In genomic region chr5:121018004-121018403, GRCh38 we compare ENCODE assay signal across 38 cellular contexts.
"Had no signal": no experiment of that assay in that cellular context is flagged by ENCODE, and none has a peak within 500 bp of the region (broad histone marks: within the 10 kb centered on the region; RNA-seq: fewer than 3 reads in every experiment).

No MANE protein-coding gene starts in this region.

- H3K4me1 Mint-ChIP-seq: activated CD4-positive, alpha-beta T cell treated with anti-CD3 and anti-CD28 coated beads, Interleukin-2, amount 10 ng/mL, durations not matched to agents 24 days and 14 days; activated naive CD8-positive, alpha-beta T cell treated with anti-CD3 and anti-CD28 coated beads for 36 hours; activated T-helper 17 cell treated with anti-CD3 and anti-CD28 coated beads, Interleukin-2, amount 50 U/mL, for 72 hours; brain; central memory CD8-positive, alpha-beta T cell had no signal

- H3K9me3 Mint-ChIP-seq: activated CD4-positive, alpha-beta T cell treated with anti-CD3 and anti-CD28 coated beads, Interleukin-2, amount 10 ng/mL, durations not matched to agents 24 days and 14 days; activated naive CD4-positive, alpha-beta T cell treated with anti-CD3 and anti-CD28 coated beads for 36 hours; activated T-helper 1 cell treated with anti-CD3 and anti-CD28 coated beads, Interleukin-12 subunit alpha, Interleukin-12 subunit beta, Interleukin-2, Interleukin-4 antibody, amounts not matched to agents 30 ng/mL and 10 ng/mL and 1 ng/mL, durations not matched to agents 14 hours and 24 hours and 36 hours; brain; T-helper 1 cell treated with Interleukin-12 subunit alpha and Interleukin-12 subunit beta and Interleukin-4 antibody, amounts not matched to agents 30 μg/mL and 1 μg/mL, for 36 hours; WTC11 had no signal

- H3K9me3 ChIP-seq: adrenal gland, colonic mucosa had no signal

- ATAC-seq: activated CD4-positive, CD25-positive, alpha-beta regulatory T cell treated with anti-CD3 and anti-CD28 coated beads, Interleukin-2, amount 50 U/mL, for 24 hours; activated CD8-positive, alpha-beta T cell treated with anti-CD3 and anti-CD28 coated beads for 36 hours; activated naive CD4-positive, alpha-beta T cell treated with anti-CD3 and anti-CD28 coated beads, Interleukin-2, amount 50 U/mL, for 72 hours; activated T-cell treated with anti-CD3 and anti-CD28 coated beads, Interleukin-2, amount 50 U/mL, for 4 hours; activated T-cell treated with anti-CD3 and anti-CD28 coated beads, Interleukin-2, amount 50 U/mL, for 72 hours; activated T-helper 17 cell treated with anti-CD3 and anti-CD28 coated beads, Interleukin-2, amount 50 U/mL, for 72 hours; WTC11 had no signal

- H3K27me3 ChIP-seq: adrenal gland, colonic mucosa had no signal

- H3K27ac Mint-ChIP-seq: activated CD4-positive, alpha-beta memory T cell treated with anti-CD3 and anti-CD28 coated beads for 36 hours; activated CD4-positive, alpha-beta T cell treated with anti-CD3 and anti-CD28 coated beads, Interleukin-2, amount 10 ng/mL, durations not matched to agents 24 days and 14 days; activated CD8-positive, alpha-beta T cell treated with anti-CD3 and anti-CD28 coated beads for 36 hours; activated naive CD4-positive, alpha-beta T cell treated with anti-CD3 and anti-CD28 coated beads for 36 hours; activated naive CD4-positive, alpha-beta T cell treated with anti-CD3 and anti-CD28 coated beads, Interleukin-2, amount 50 U/mL, for 72 hours; activated naive CD8-positive, alpha-beta T cell treated with anti-CD3 and anti-CD28 coated beads for 36 hours; activated T-cell treated with anti-CD3 and anti-CD28 coated beads, Interleukin-2, amount 50 U/mL, for 72 hours; activated T-helper 1 cell treated with anti-CD3 and anti-CD28 coated beads, Interleukin-12 subunit alpha, Interleukin-12 subunit beta, Interleukin-2, Interleukin-4 antibody, amounts not matched to agents 30 ng/mL and 10 ng/mL and 1 ng/mL, durations not matched to agents 14 hours and 24 hours and 36 hours; activated T-helper 17 cell treated with anti-CD3 and anti-CD28 coated beads, Interleukin-2, amount 50 U/mL, for 72 hours; brain; T-helper 1 cell treated with Interleukin-12 subunit alpha and Interleukin-12 subunit beta and Interleukin-4 antibody, amounts not matched to agents 30 μg/mL and 1 μg/mL, for 36 hours; T-helper 2 cell treated with Interferon-gamma antibody and Interleukin-4, amounts not matched to agents 5 μg/mL and 100 μg/mL, for 36 hours; WTC11 had no signal

- H3K36me3 Mint-ChIP-seq: activated CD4-positive, alpha-beta memory T cell treated with anti-CD3 and anti-CD28 coated beads for 36 hours; activated naive CD8-positive, alpha-beta T cell treated with anti-CD3 and anti-CD28 coated beads for 36 hours; brain; WTC11 had no signal

- DNase-seq: activated CD4-positive, alpha-beta memory T cell treated with anti-CD3 and anti-CD28 coated beads for 36 hours; activated CD4-positive, alpha-beta T cell treated with anti-CD3 and anti-CD28 coated beads for 1 hour; activated CD4-positive, alpha-beta T cell treated with anti-CD3 and anti-CD28 coated beads for 4 hours; activated CD4-positive, alpha-beta T cell treated with anti-CD3 and anti-CD28 coated beads, Interleukin-2, amount 10 ng/mL, durations not matched to agents 24 days and 14 days; activated CD4-positive, alpha-beta T cell treated with anti-CD3 and anti-CD28 coated beads, Interleukin-2, amount 50 U/mL, for 1 hour; activated CD4-positive, alpha-beta T cell treated with anti-CD3 and anti-CD28 coated beads, Interleukin-2, amount 50 U/mL, for 4 hours; activated CD4-positive, CD25-positive, alpha-beta regulatory T cell; activated CD8-positive, alpha-beta memory T cell treated with anti-CD3 and anti-CD28 coated beads, Interleukin-2, amount 50 U/mL, for 4 hours; activated CD8-positive, alpha-beta T cell treated with anti-CD3 and anti-CD28 coated beads for 36 hours; activated effector memory CD4-positive, alpha-beta T cell treated with anti-CD3 and anti-CD28 coated beads, Interleukin-2, amount 50 U/mL, for 16 hours; activated gamma-delta T cell treated with Interleukin-2 at 50 U/mL for 16 hours; activated naive CD4-positive, alpha-beta T cell; activated naive CD4-positive, alpha-beta T cell treated with anti-CD3 and anti-CD28 coated beads for 36 hours; activated naive CD4-positive, alpha-beta T cell treated with anti-CD3 and anti-CD28 coated beads, Interleukin-2, amount 50 U/mL, for 16 hours; activated naive CD8-positive, alpha-beta T cell treated with anti-CD3 and anti-CD28 coated beads for 36 hours; activated T-cell treated with anti-CD3 and anti-CD28 coated beads for 4 hours; activated T-cell treated with anti-CD3 and anti-CD28 coated beads, Interleukin-2, amount 50 U/mL, for 1 hour; activated T-cell treated with anti-CD3 and anti-CD28 coated beads, Interleukin-2, amount 50 U/mL, for 4 hours; activated T-cell treated with anti-CD3 and anti-CD28 coated beads, Interleukin-2, amount 50 U/mL, for 72 hours; adrenal gland; amniotic stem cell; aorta; caudate nucleus; cerebellar nuclear complex; colonic mucosa; T-helper 2 cell; T-helper 9 cell; WERI-Rb-1 had no signal

- H3K4me1 ChIP-seq: adrenal gland, colonic mucosa had no signal

- H3K27me3 Mint-ChIP-seq: activated CD4-positive, alpha-beta memory T cell treated with anti-CD3 and anti-CD28 coated beads for 36 hours; activated CD4-positive, alpha-beta T cell treated with anti-CD3 and anti-CD28 coated beads, Interleukin-2, amount 10 ng/mL, durations not matched to agents 24 days and 14 days; activated CD8-positive, alpha-beta T cell treated with anti-CD3 and anti-CD28 coated beads for 36 hours; activated naive CD8-positive, alpha-beta T cell treated with anti-CD3 and anti-CD28 coated beads for 36 hours; activated T-helper 17 cell treated with anti-CD3 and anti-CD28 coated beads, Interleukin-2, amount 50 U/mL, for 72 hours; central memory CD8-positive, alpha-beta T cell had no signal

- H3K36me3 ChIP-seq: adrenal gland, cardiac muscle cell, colonic mucosa, WERI-Rb-1 had no signal

- H3K4me3 ChIP-seq: adrenal gland, cardiac muscle cell, colonic mucosa had no signal

- H3K4me3 Mint-ChIP-seq: activated CD4-positive, alpha-beta memory T cell treated with anti-CD3 and anti-CD28 coated beads for 36 hours; activated CD4-positive, alpha-beta T cell treated with anti-CD3 and anti-CD28 coated beads, Interleukin-2, amount 10 ng/mL, durations not matched to agents 24 days and 14 days; activated CD8-positive, alpha-beta T cell treated with anti-CD3 and anti-CD28 coated beads for 36 hours; activated naive CD4-positive, alpha-beta T cell treated with anti-CD3 and anti-CD28 coated beads for 36 hours; activated naive CD8-positive, alpha-beta T cell treated with anti-CD3 and anti-CD28 coated beads for 36 hours; activated T-cell treated with anti-CD3 and anti-CD28 coated beads, Interleukin-2, amount 50 U/mL, for 4 hours; activated T-cell treated with anti-CD3 and anti-CD28 coated beads, Interleukin-2, amount 50 U/mL, for 72 hours; activated T-helper 1 cell treated with anti-CD3 and anti-CD28 coated beads, Interleukin-12 subunit alpha, Interleukin-12 subunit beta, Interleukin-2, Interleukin-4 antibody, amounts not matched to agents 30 ng/mL and 10 ng/mL and 1 ng/mL, durations not matched to agents 14 hours and 24 hours and 36 hours; activated T-helper 17 cell treated with anti-CD3 and anti-CD28 coated beads, Interleukin-2, amount 50 U/mL, for 72 hours; brain; central memory CD8-positive, alpha-beta T cell; T-helper 1 cell treated with Interleukin-12 subunit alpha and Interleukin-12 subunit beta and Interleukin-4 antibody, amounts not matched to agents 30 μg/mL and 1 μg/mL, for 36 hours; T-helper 2 cell treated with Interferon-gamma antibody and Interleukin-4, amounts not matched to agents 5 μg/mL and 100 μg/mL, for 36 hours; WTC11 had no signal

- H3K27ac ChIP-seq: adrenal gland, cardiac muscle cell, colonic mucosa, WERI-Rb-1 had no signal
